Comparison of ENCODE assay signal across 1 cellular context in genomic region chr4:86981789-86982188, GRCh38.
TF ChIP-seq lines count a peak whose summit lies in the region.

No MANE protein-coding gene starts in this region.

TF ChIP-seq in HepG2, 621 proteins besides CTCF, POLR2A, EP300 and RAD21 (continued from another document):
- no peak for TF ChIP-seq SNAPC2 (CRISPR knock-in tag; IDR thresholded peaks at IDR 0.05)
- no peak for TF ChIP-seq MYC (CRISPR knock-in tag; IDR thresholded peaks at IDR 0.05; ENCODE audit: borderline replicate concordance)
- no peak for TF ChIP-seq MIER2 (CRISPR knock-in tag; IDR thresholded peaks at IDR 0.05)
- no peak for TF ChIP-seq SP5 (CRISPR knock-in tag; IDR thresholded peaks at IDR 0.05; ENCODE audit: borderline replicate concordance, low read depth)
- no peak for TF ChIP-seq JUND (CRISPR knock-in tag; IDR thresholded peaks at IDR 0.05)
- no peak for TF ChIP-seq NRL (CRISPR knock-in tag; IDR thresholded peaks at IDR 0.05; ENCODE audit: borderline replicate concordance)
TF ChIP-seq in HepG2: peak in this region for 0.
